In the genomic region with DNA sequence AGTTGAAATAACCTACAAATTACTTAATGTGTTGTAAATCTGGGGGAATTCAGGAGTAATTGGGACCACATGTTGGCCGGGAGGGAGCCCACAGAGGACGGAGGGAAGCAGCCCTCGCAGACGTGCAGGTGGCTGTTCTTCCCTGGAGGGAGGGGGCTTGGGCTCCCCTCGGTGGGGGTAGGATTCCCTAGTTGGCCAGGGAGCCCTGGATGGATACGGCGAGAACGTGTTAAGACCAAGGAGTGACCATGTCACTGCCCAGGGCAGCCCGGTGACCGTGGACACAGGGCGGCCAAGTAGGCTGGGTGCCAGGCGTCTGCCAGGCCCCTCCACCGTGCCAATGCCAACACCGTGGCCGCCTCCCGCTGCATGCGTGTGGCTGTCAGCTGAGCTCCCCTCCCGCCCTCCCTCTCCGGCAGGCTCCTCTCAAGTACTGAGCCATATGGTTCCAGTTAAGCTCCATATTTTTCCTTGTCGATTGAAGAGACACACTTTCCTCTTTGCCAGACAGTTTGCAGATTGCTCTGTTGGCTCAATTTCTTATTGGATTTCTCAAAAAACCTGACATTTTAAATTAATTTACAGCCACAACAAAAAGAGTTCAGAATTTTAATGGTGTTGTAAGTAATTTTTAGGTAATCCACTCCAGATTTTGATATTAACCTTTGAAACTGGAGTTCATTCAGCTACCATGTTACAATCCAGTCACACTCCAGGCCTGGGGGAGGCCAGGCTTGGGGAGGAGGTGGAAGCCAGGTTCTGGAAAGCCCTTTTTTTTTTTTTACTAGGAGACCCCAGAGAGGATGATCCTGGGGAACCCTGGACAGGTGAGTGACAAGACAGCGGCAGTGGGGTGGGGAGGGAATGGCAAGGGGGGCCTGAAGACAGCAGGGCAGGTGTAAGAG, we compare ENCODE assay signal across 12 cellular contexts.
DNase-seq lines count a peak whose midpoint lies in the region; ATAC-seq and TF ChIP-seq lines count a peak whose summit lies in the region.
"Had no signal": no experiment of that assay in that cellular context is flagged by ENCODE, and none has a peak within 500 bp of the region (broad histone marks: within the 10 kb centered on the region; RNA-seq: fewer than 3 reads in every experiment).

No MANE protein-coding gene starts in this region.

- H3K9me3 ChIP-seq in right cardiac atrium (ENCODE audit: control insufficient read depth, low read length) = no peaks in the 10 kb centered on the region

- no peak overlapping the region for H3K4me3 ChIP-seq in right cardiac atrium (ENCODE audit: low read length)

- H3K9me3 Mint-ChIP-seq in type B pancreatic cell = no peaks in the 10 kb centered on the region
- H3K9me3 Mint-ChIP-seq: activated naive CD4-positive, alpha-beta T cell treated with anti-CD3 and anti-CD28 coated beads, Interleukin-2, amount 50 U/mL, for 72 hours had no signal

- peaks cover 9% of the 10 kb centered on the region for H3K4me1 ChIP-seq in right cardiac atrium (ENCODE audit: control insufficient read depth, insufficient read depth, low read length)

- no peaks in the 10 kb centered on the region for H3K36me3 Mint-ChIP-seq in type B pancreatic cell
- H3K36me3 Mint-ChIP-seq: activated naive CD4-positive, alpha-beta T cell treated with anti-CD3 and anti-CD28 coated beads, Interleukin-2, amount 50 U/mL, for 72 hours had no signal

- H3K27ac Mint-ChIP-seq in type B pancreatic cell = no peak overlapping the region
- H3K27ac Mint-ChIP-seq: activated naive CD4-positive, alpha-beta T cell treated with anti-CD3 and anti-CD28 coated beads, Interleukin-2, amount 50 U/mL, for 72 hours had no signal

- no peaks in the 10 kb centered on the region for H3K27me3 ChIP-seq in right cardiac atrium (ENCODE audit: control insufficient read depth, insufficient read depth)

- H3K27me3 Mint-ChIP-seq in type B pancreatic cell = peaks cover 47% of the 10 kb centered on the region

- peaks cover 28% of the 10 kb centered on the region for H3K4me1 Mint-ChIP-seq in type B pancreatic cell (ENCODE audit: unreplicated experiment)

- peak; percentile 51 to 61 for ATAC-seq in right cardiac atrium
- ATAC-seq in HG02870 (IDR thresholded peaks at IDR 0.05; ENCODE audit: unreplicated experiment) = no peak
- ATAC-seq: activated naive CD4-positive, alpha-beta T cell treated with anti-CD3 and anti-CD28 coated beads, Interleukin-2, amount 50 U/mL, for 72 hours had no signal

- intact Hi-C loops in right cardiac atrium (cut with DNase I) = no loop called here

- no peak for TF ChIP-seq CTCF in type B pancreatic cell (conservative IDR thresholded peaks at IDR 0.05)

- DNase-seq in NCI-H1417 (lab: John Stamatoyannopoulos, UW) = peak in 2 of 3 experiments; percentile 45 to 59
- DNase-seq in NCI-H1417 treated with DMSO at 0.1 percent for 48 hours (lab: John Stamatoyannopoulos, UW) = no peak
- peak; percentile 33 for DNase-seq in SHP77 treated with DMSO at 0.1 percent for 48 hours (lab: John Stamatoyannopoulos, UW)
- peak; percentile 76 to 89 (median 86) for DNase-seq in right cardiac atrium
- DNase-seq in type B pancreatic cell (ENCODE audit: extremely low spot score, unreplicated experiment) = no peak
- DNase-seq in NK-92 (lab: John Stamatoyannopoulos, UW; ENCODE audit: unreplicated experiment) = no peak
- no peak for DNase-seq in NK-92 treated with Interleukin-12 subunit alpha and Interleukin-12 subunit beta, amount 100 ng/mL, for 24 hours (lab: John Stamatoyannopoulos, UW)
- DNase-seq: 8988T, Kasumi-1, posterior cingulate gyrus had no signal

- 37% methylated on average over 21 of the region's 21 CpGs for WGBS in right cardiac atrium

- peak overlapping the region; percentile 96 for H3K27ac ChIP-seq in right cardiac atrium (ENCODE audit: low read length)

- peak overlapping the region; percentile 39 for H3K4me3 Mint-ChIP-seq in type B pancreatic cell

Comparison
In these comparisons a context has a peak if more than half of its experiments do, and no peak if none do; other contexts are left out.
1. DNase-seq: peak in NCI-H1417 (2 of 3), SHP77 treated with DMSO at 0.1 percent for 48 hours (single experiment) and right cardiac atrium (3 of 3); none in NCI-H1417 treated with DMSO at 0.1 percent for 48 hours (single experiment), type B pancreatic cell (single experiment), NK-92 (single experiment) and NK-92 treated with Interleukin-12 subunit alpha and Interleukin-12 subunit beta, amount 100 ng/mL, for 24 hours (single experiment).